In the genomic region with DNA sequence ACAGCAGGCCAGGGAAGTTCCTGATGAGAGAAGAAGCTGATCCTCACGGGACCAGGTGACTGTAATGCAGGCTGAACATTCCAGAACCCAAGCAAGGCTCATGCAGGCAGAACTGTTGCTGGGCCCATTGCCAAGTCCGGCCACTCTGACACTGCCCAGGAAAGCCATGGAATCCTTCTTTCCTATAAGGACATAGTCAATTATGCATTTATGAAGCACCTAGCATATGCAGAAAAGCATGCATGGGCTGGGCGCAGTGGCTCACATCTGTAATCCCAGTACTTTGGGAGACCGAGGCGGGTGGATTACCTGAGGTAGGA, we compare ENCODE assay signal across 27 cellular contexts.
"Had no signal": no experiment of that assay in that cellular context is flagged by ENCODE, and none has a peak within 500 bp of the region (broad histone marks: within the 10 kb centered on the region; RNA-seq: fewer than 3 reads in every experiment).

No MANE protein-coding gene starts in this region.

- DNase-seq: activated B cell treated with CpG ODN at 0.5 μM for 24 hours; activated CD4-positive, alpha-beta T cell treated with anti-CD3 and anti-CD28 coated beads for 48 hours; activated CD4-positive, alpha-beta T cell treated with anti-CD3 and anti-CD28 coated beads, Interleukin-2, amount 50 U/mL, for 1 hour; activated CD4-positive, alpha-beta T cell treated with anti-CD3 and anti-CD28 coated beads, Interleukin-2, amount 50 U/mL, for 48 hours; activated CD8-positive, alpha-beta memory T cell treated with anti-CD3 and anti-CD28 coated beads for 24 hours; activated CD8-positive, alpha-beta T cell treated with anti-CD3 and anti-CD28 coated beads for 36 hours; activated effector memory CD4-positive, alpha-beta T cell treated with Interleukin-2 at 50 U/mL for 16 hours; activated gamma-delta T cell treated with Interleukin-2 at 50 U/mL for 16 hours; activated naive CD4-positive, alpha-beta T cell treated with anti-CD3 and anti-CD28 coated beads, Interleukin-2, amount 50 U/mL, for 16 hours; activated naive CD4-positive, alpha-beta T cell treated with Interleukin-2 at 50 U/mL for 16 hours; activated T-cell treated with anti-CD3 and anti-CD28 coated beads, Interleukin-2, amount 50 U/mL, for 4 hours; amniotic stem cell; brain microvascular endothelial cell; cortex of kidney; dermis blood vessel endothelial cell; effector CD4-positive, alpha-beta T cell; effector memory CD8-positive, alpha-beta T cell; erythroblast; T-helper 1 cell; T-helper 17 cell; T1000; WERI-Rb-1 had no signal

- H3K4me3 ChIP-seq: esophagus muscularis mucosa had no signal

- H3K27ac ChIP-seq: brain microvascular endothelial cell, esophagus muscularis mucosa, foreskin keratinocyte, WERI-Rb-1 had no signal

- H3K9me3 ChIP-seq: esophagus muscularis mucosa, gastrocnemius medialis had no signal

- H3K27me3 ChIP-seq: brain microvascular endothelial cell, esophagus muscularis mucosa, foreskin keratinocyte, gastrocnemius medialis had no signal

- ATAC-seq: activated CD4-positive, CD25-positive, alpha-beta regulatory T cell treated with anti-CD3 and anti-CD28 coated beads, Interleukin-2, amount 50 U/mL, for 24 hours; activated CD8-positive, alpha-beta T cell treated with anti-CD3 and anti-CD28 coated beads for 36 hours; activated T-cell treated with anti-CD3 and anti-CD28 coated beads, Interleukin-2, amount 50 U/mL, for 4 hours; activated T-helper 17 cell treated with anti-CD3 and anti-CD28 coated beads, Interleukin-2, amount 50 U/mL, for 72 hours; effector memory CD8-positive, alpha-beta T cell; T-helper 17 cell had no signal

- H3K36me3 ChIP-seq: brain microvascular endothelial cell, esophagus muscularis mucosa, gastrocnemius medialis, WERI-Rb-1 had no signal
